In the genomic region with DNA sequence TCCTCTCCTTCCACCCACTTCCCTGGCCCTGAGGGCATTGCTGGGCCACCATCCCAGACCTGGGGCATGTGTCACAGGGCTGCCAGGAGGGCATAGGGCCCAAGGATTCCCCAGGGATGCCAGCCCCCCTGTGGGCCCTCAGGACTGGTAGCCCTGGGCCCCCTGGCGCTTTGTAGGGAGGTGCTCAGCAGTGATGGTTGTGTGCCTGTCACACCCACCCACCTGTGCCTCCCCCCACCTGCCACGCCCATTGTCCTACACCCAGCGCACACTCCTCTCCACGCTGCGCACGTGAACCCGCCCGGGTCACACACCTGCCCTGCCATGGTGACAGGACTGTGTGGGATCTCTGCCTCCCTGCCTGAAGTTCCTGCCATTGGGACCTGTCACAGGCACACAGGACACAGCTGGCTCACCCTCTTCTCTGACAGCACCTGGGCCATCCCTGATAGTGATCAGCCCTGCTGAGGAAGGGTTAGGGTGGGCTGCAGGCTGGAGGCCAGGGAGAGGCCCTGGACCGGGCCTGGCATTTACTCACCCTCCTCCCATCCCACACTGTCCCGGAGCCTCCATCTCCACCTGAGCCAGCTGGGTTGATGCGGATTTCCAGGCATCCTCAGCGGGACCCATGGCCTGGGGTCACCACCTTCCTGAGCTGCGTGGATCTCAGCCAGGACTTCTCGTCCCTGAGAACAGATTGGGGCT, we compare ENCODE assay signal across 19 cellular contexts. TPM values are rescaled to one million over a fixed set of nuclear protein-coding genes. Genes with fewer than 3 reads are reported as not detected.
A peak's percentile ranks its signal among the peaks of the same experiment; 100 is the strongest.
DNase-seq lines count a peak whose midpoint lies in the region; ATAC-seq, FAIRE-seq and TF ChIP-seq lines count a peak whose summit lies in the region.
"Had no signal": no experiment of that assay in that cellular context is flagged by ENCODE, and none has a peak within 500 bp of the region (broad histone marks: within the 10 kb centered on the region; RNA-seq: fewer than 3 reads in every experiment).

No MANE protein-coding gene starts in this region.

- no peak overlapping the region for H3K56ac ChIP-seq in H1 (replicated peaks; ENCODE audit: insufficient read length, low read depth, low read length)

- no peak for TF ChIP-seq EP300 in H1 (IDR thresholded peaks at IDR 0.05; ENCODE audit: borderline replicate concordance in 1 of 2, low read depth in 2 of 2, low read length in 2 of 2)

- no peak overlapping the region for H2AFZ ChIP-seq in H1 (ENCODE audit: low read length)
- H2AFZ ChIP-seq in neuronal stem cell (ENCODE audit: low read length): no peak overlapping the region

- no peaks in the 10 kb centered on the region for H3K23me2 ChIP-seq in H1 (ENCODE audit: low read depth, low read length)

- H2BK20ac ChIP-seq in H1 (ENCODE audit: low read length): peak overlapping the region; percentile 32; the same call in 1 of the 2 replicates

- no peaks in the 10 kb centered on the region for H3K79me1 ChIP-seq in H1 (ENCODE audit: low read depth, low read length)
- H3K79me1 ChIP-seq in neuronal stem cell (ENCODE audit: low read depth, low read length): no peaks in the 10 kb centered on the region

- WGBS in H1 (ENCODE audit: extremely low coverage in 1 of 2, insufficient coverage in 1 of 2, insufficient read length in 1 of 2, insufficient replicate concordance in 2 of 2, low coverage in 1 of 2, low lambda C conversion rate in 2 of 2, missing lambda C conversion rate in 1 of 2), 2 experiments: 94% methylated on average over 13 of the region's 14 CpGs; no CpG with 5 or more reads in 1 of the 2 experiments
- no CpG with 5 or more reads among the region's 14 CpGs for WGBS in neuronal stem cell (ENCODE audit: extremely low coverage in 2 of 2, insufficient read length in 2 of 2, insufficient replicate concordance in 1 of 2), 2 donors

- TF ChIP-seq CTCF in left ventricle myocardium inferior (IDR thresholded peaks at IDR 0.05; ENCODE audit: borderline replicate concordance) (no peak), H1 (IDR thresholded peaks at IDR 0.05; ENCODE audit: control extremely low read depth in 1 of 3, insufficient read depth in 1 of 3, low read depth in 1 of 3, low read length in 3 of 3) (no peak)

- POLR2A ChIA-PET in H1 (lab: Charles Lee; ENCODE audit: partially characterized antibody): interaction anchor here (1.0 to 1.7 kb wide), 5 partner anchors 15 to 172 kb away, joined by 3 to 10 read pairs (median 3); a partner anchor contains a TSS

- H3K79me2 ChIP-seq in H1 (ENCODE audit: control insufficient read depth in 1 of 2, insufficient read depth in 2 of 2, low read length in 2 of 2): no peaks in the 10 kb centered on the region

- intact Hi-C loops in left ventricle myocardium superior (cut with micrococcal nuclease) (no loop called here), left ventricle myocardium inferior (cut with micrococcal nuclease) (no loop called here)

- no peak overlapping the region for H4K5ac ChIP-seq in H1 (ENCODE audit: insufficient read length, low read depth, low read length)

- H2BK12ac ChIP-seq in H1 (ENCODE audit: low read depth, low read length): no peak overlapping the region
- no peak overlapping the region for H2BK12ac ChIP-seq in neuronal stem cell (ENCODE audit: low read length)

- H3K23ac ChIP-seq in H1 (ENCODE audit: insufficient read length) (no peak overlapping the region), neuronal stem cell (ENCODE audit: low read depth, low read length, poor library complexity) (peak overlapping the region; percentile 39)

- H4K8ac ChIP-seq in H1 (ENCODE audit: extremely low read depth, insufficient read depth, low read length) (no peak overlapping the region), neuronal stem cell (ENCODE audit: low read depth, low read length) (no peak overlapping the region)

- TF ChIP-seq RAD21 in H1 (IDR thresholded peaks at IDR 0.05 in 1 of 2, conservative IDR thresholded peaks at IDR 0.05 in 1 of 2; ENCODE audit: low read depth in 2 of 2, low read length in 2 of 2): no peak

- H3K36me3 ChIP-seq in left ventricle myocardium inferior (no peaks in the 10 kb centered on the region), H1 (ENCODE audit: control insufficient read depth in 2 of 4, insufficient read depth in 4 of 4, low read length in 3 of 4) (no peaks in the 10 kb centered on the region), neuronal stem cell (replicated peaks in 1 of 2; ENCODE audit: control insufficient read depth in 2 of 2, insufficient read depth in 2 of 2, low read length in 2 of 2) (peaks cover 0 to 1% of the 10 kb centered on the region in 2 donors)
- H3K36me3 ChIP-seq in effector memory CD4-positive, alpha-beta T cell (ENCODE audit: control insufficient read depth, insufficient read depth, low read length): no peaks in the 10 kb centered on the region

- H3K9ac ChIP-seq in H1 (replicated peaks in 1 of 4; ENCODE audit: extremely low read depth in 1 of 4, low read depth in 3 of 4, low read length in 3 of 4) (no peak overlapping the region), neuronal stem cell (ENCODE audit: low read depth, low read length, poor library complexity) (peak overlapping the region; percentile 40)
- H3K9ac ChIP-seq: KMS-11 had no signal

- H2AK5ac ChIP-seq in H1 (ENCODE audit: low read depth, low read length): no peak overlapping the region
- H2AK5ac ChIP-seq in neuronal stem cell (ENCODE audit: low read depth, low read length): no peak overlapping the region

- H3K9me3 ChIP-seq in left ventricle myocardium inferior (replicated peaks): no peaks in the 10 kb centered on the region
- no peaks in the 10 kb centered on the region; a peak in 1 of 4 replicates for H3K9me3 ChIP-seq in H1 (ENCODE audit: insufficient read depth in 2 of 2, low read depth in 1 of 2, low read length in 1 of 2)
- no peaks in the 10 kb centered on the region for H3K9me3 ChIP-seq in neuronal stem cell (replicated peaks in 1 of 2; ENCODE audit: control insufficient read depth in 2 of 2, insufficient read depth in 1 of 2, low read depth in 1 of 2, low read length in 2 of 2)
- no peaks in the 10 kb centered on the region for H3K9me3 ChIP-seq in effector memory CD4-positive, alpha-beta T cell (ENCODE audit: control insufficient read depth, low read length)

- H2BK15ac ChIP-seq in H1 (ENCODE audit: low read length): no peak overlapping the region
- no peak overlapping the region for H2BK15ac ChIP-seq in neuronal stem cell (ENCODE audit: low read length)

- H3K14ac ChIP-seq in H1 (ENCODE audit: insufficient read length) (no peak overlapping the region), neuronal stem cell (ENCODE audit: low read length) (peak overlapping the region; percentile 7)

- H2BK120ac ChIP-seq in H1 (replicated peaks; ENCODE audit: low read depth, low read length) (no peak overlapping the region), neuronal stem cell (ENCODE audit: low read depth, low read length) (no peak overlapping the region)

- H4K91ac ChIP-seq in H1 (replicated peaks; ENCODE audit: insufficient read length, low read length) (no peak overlapping the region), neuronal stem cell (ENCODE audit: low read depth, low read length, poor library complexity) (no peak overlapping the region)

- no peak for TF ChIP-seq POLR2A in H1 (IDR thresholded peaks at IDR 0.05; ENCODE audit: control extremely low read depth in 1 of 2, low read depth in 2 of 2, low read length in 2 of 2)

- H3K4ac ChIP-seq in H1 (replicated peaks; ENCODE audit: insufficient read length, low read depth, low read length): no peak overlapping the region
- no peak overlapping the region for H3K4ac ChIP-seq in neuronal stem cell (ENCODE audit: low read length)

- H3K18ac ChIP-seq in H1 (ENCODE audit: extremely low read depth, low read length) (no peak overlapping the region), neuronal stem cell (ENCODE audit: low read length) (peak overlapping the region; percentile 16)

- no peaks in the 10 kb centered on the region for H4K20me1 ChIP-seq in H1 (replicated peaks in 1 of 2; ENCODE audit: control insufficient read depth in 1 of 2, insufficient read depth in 2 of 2, low read length in 2 of 2)

- ATAC-seq in left ventricle myocardium superior (peak; percentile 1), GM19035 (IDR thresholded peaks at IDR 0.05; ENCODE audit: unreplicated experiment) (no peak)
- ATAC-seq: A549, HepG2 had no signal

- H3K4me3 ChIP-seq in left ventricle myocardium inferior (no peak overlapping the region), H1 (ENCODE audit: extremely low read depth in 1 of 4, insufficient read depth in 2 of 4, low read depth in 3 of 4, low read length in 4 of 4) (no peak overlapping the region), neuronal stem cell (ENCODE audit: low read length in 2 of 2) (no peak overlapping the region)
- no peak overlapping the region for H3K4me3 ChIP-seq in effector memory CD4-positive, alpha-beta T cell (ENCODE audit: insufficient read depth, low read depth, low read length, poor library complexity, severe bottlenecking)
- H3K4me3 ChIP-seq: A549 had no signal

- no peak overlapping the region for H3K4me2 ChIP-seq in H1 (ENCODE audit: insufficient read depth in 1 of 2, low read depth in 2 of 2, low read length in 2 of 2)
- no peak overlapping the region for H3K4me2 ChIP-seq in neuronal stem cell (ENCODE audit: insufficient read depth, low read length, poor library complexity, severe bottlenecking)
- H3K4me2 ChIP-seq: A549, KMS-11 had no signal

- H3K4me1 ChIP-seq in left ventricle myocardium inferior: peaks cover 42% of the 10 kb centered on the region
- H3K4me1 ChIP-seq in H1 (replicated peaks in 1 of 4; ENCODE audit: control insufficient read depth in 3 of 4, insufficient read depth in 4 of 4, low read length in 3 of 4): peaks cover 0 to 3% (median 2%) of the 10 kb centered on the region in 4 experiments; a peak in 3 of 7 replicates
- H3K4me1 ChIP-seq in neuronal stem cell (ENCODE audit: control insufficient read depth in 2 of 2, insufficient read depth in 1 of 2, low read depth in 1 of 2, low read length in 2 of 2): peaks cover 0 to 3% of the 10 kb centered on the region in 2 donors
- peaks cover 10% of the 10 kb centered on the region for H3K4me1 ChIP-seq in effector memory CD4-positive, alpha-beta T cell (ENCODE audit: control insufficient read depth, insufficient read depth, low read length, poor library complexity, severe bottlenecking)

- H3K27ac ChIP-seq in left ventricle myocardium inferior (replicated peaks): no peak overlapping the region
- no peak overlapping the region for H3K27ac ChIP-seq in H1 (ENCODE audit: low read depth, low read length)
- no peak overlapping the region for H3K27ac ChIP-seq in neuronal stem cell (replicated peaks; ENCODE audit: low read length)
- H3K27ac ChIP-seq in effector memory CD4-positive, alpha-beta T cell (ENCODE audit: insufficient read depth, low read length, poor library complexity, severe bottlenecking): no peak overlapping the region
- H3K27ac ChIP-seq: A549, KMS-11 had no signal

- no peaks in the 10 kb centered on the region for H3K27me3 ChIP-seq in left ventricle myocardium inferior (ENCODE audit: low read depth)
- H3K27me3 ChIP-seq in H1 (replicated peaks in 1 of 4; ENCODE audit: control insufficient read depth in 3 of 4, extremely low read depth in 1 of 4, insufficient read depth in 3 of 4, low read length in 3 of 4): no peaks in the 10 kb centered on the region
- H3K27me3 ChIP-seq in neuronal stem cell (ENCODE audit: control insufficient read depth in 3 of 3, insufficient read depth in 3 of 3, low read depth in 1 of 3, low read length in 3 of 3): no peaks in the 10 kb centered on the region
- peaks cover 4% of the 10 kb centered on the region for H3K27me3 ChIP-seq in effector memory CD4-positive, alpha-beta T cell (replicated peaks; ENCODE audit: control insufficient read depth, insufficient read depth, low read length, poor library complexity, severe bottlenecking)

- DNase-seq in left ventricle myocardium superior (no peak), left ventricle myocardium inferior (no peak), H1 (ENCODE audit: low read depth in 1 of 2, low spot score in 2 of 2) (peak in 1 of 2 experiments; percentile 43), neuronal stem cell (ENCODE audit: low spot score) (no peak), ureter (ENCODE audit: low spot score) (peak; percentile 38), HPDE6-E6E7 (ENCODE audit: extremely low spot score) (no peak)
- no peak for DNase-seq in effector memory CD4-positive, alpha-beta T cell
- DNase-seq: AML-193, COR-L47, EL, NCI-H1436 treated with DMSO at 0.1 percent for 48 hours, NCI-H2081, NCI-H510A, NCI-H774 had no signal

- CTCF ChIA-PET in H1 (lab: Charles Lee; ENCODE audit: partially characterized antibody): interaction anchor here (1.3 kb wide), 1 partner anchor 20 kb away, joined by 7 read pairs; no protein-coding TSS in a partner anchor

- H2BK5ac ChIP-seq in H1 (ENCODE audit: low read depth, low read length) (no peak overlapping the region), neuronal stem cell (ENCODE audit: low read length) (no peak overlapping the region)

- no peak for FAIRE-seq in H1 (lab: Jason Lieb, UNC)
- FAIRE-seq: HepG2 had no signal

RNA-seq across cellular contexts. Expression of a gene that starts 23.9 kb away (rescaled TPM):
- total RNA-seq in left ventricle myocardium superior: 26.2 TPM
- 19.5 TPM for total RNA-seq in left ventricle myocardium inferior
- total RNA-seq in H1 (2021; fragmentation: NEBNext Ultra II Directional; extraction: Animal tissue kit (Norgen Biotek cat#: 25700)): 15.4 and 20.3 TPM in 2 replicates
- 8.7 and 10.8 TPM in 2 replicates for polyA plus RNA-seq in H1 (2011; rRNA removed)
- 16.9 TPM for polyA plus RNA-seq in H1 (2011; cell fraction: cytosol; rRNA removed)
- 27.1 TPM for polyA plus RNA-seq in H1 (2011; cell fraction: nucleus; rRNA removed)
- polyA plus RNA-seq in H1 (2012, experiment 1 of 2): 14.4 to 20.8 TPM (median 17.9 TPM) in 4 replicates
- 9.5 TPM for polyA plus RNA-seq in H1 (2012, experiment 2 of 2)
- 6.3 TPM for polyA plus RNA-seq in H1 (2013, experiment 1 of 2)
- polyA plus RNA-seq in H1 (2013, experiment 2 of 2): 4.9 TPM
- 20.5 and 26.8 TPM in 2 replicates for polyA minus RNA-seq in H1 (2011; rRNA and poly(A)+ RNA removed)
- 11.1 TPM for polyA minus RNA-seq in H1 (2011; cell fraction: cytosol; rRNA and poly(A)+ RNA removed)
- polyA minus RNA-seq in H1 (2011; cell fraction: nucleus; rRNA and poly(A)+ RNA removed): 6.9 TPM
- polyA plus RNA-seq in neuronal stem cell (2013, experiment 1 of 2): 12.5 TPM
- polyA plus RNA-seq in neuronal stem cell (2013, experiment 2 of 2): 10.5 TPM
- 14.9 TPM for total RNA-seq in ureter
- polyA plus RNA-seq: CD14-positive monocyte had no signal
